2 cellular contexts compared by ENCODE assay signal in the genomic region with DNA sequence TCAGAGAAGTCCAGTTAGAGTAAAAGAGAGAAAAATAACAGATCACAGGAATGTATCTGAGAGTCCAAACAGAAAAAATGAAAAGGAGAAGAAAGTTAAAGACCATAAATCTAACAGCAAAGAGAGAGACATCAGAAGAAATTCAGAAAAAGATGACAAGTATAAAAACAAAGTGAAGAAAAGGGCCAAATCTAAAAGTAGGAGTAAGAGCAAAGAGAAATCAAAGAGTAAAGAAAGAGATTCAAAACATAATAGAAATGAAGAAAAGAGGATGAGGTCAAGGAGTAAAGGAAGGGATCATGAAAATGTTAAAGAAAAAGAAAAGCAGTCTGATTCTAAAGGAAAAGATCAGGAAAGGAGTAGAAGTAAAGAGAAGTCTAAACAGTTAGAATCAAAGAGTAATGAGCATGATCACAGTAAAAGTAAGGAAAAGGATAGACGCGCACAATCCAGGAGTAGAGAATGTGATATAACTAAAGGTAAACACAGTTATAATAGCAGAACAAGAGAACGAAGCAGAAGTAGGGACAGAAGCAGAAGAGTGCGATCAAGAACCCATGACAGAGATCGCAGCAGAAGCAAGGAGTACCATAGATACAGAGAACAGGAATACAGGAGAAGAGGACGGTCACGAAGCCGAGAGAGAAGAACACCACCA.
TF ChIP-seq lines count a peak whose summit lies in the region.

No MANE protein-coding gene starts in this region.

TF ChIP-seq in HCT116, 20 proteins besides CTCF, POLR2A, EP300 and RAD21:
- no peak for TF ChIP-seq ELF1 (IDR thresholded peaks at IDR 0.05; ENCODE audit: borderline replicate concordance, low read depth)
- no peak for TF ChIP-seq SRF (IDR thresholded peaks at IDR 0.05; ENCODE audit: low read depth)
- no peak for TF ChIP-seq EZH2 (IDR thresholded peaks at IDR 0.05)
- TF ChIP-seq CEBPB (IDR thresholded peaks at IDR 0.05; ENCODE audit: low read depth): no peak
- TF ChIP-seq SP1 (IDR thresholded peaks at IDR 0.05; ENCODE audit: low read depth): no peak
- TF ChIP-seq EZH2phosphoT487 (IDR thresholded peaks at IDR 0.05; ENCODE audit: borderline replicate concordance): no peak
- no peak for TF ChIP-seq EGR1 (IDR thresholded peaks at IDR 0.05; ENCODE audit: low read depth)
- no peak for TF ChIP-seq CBX3 (IDR thresholded peaks at IDR 0.05; ENCODE audit: low read depth)
- TF ChIP-seq FOSL1 (IDR thresholded peaks at IDR 0.05; ENCODE audit: low read depth): no peak
- TF ChIP-seq, protein P1, sequence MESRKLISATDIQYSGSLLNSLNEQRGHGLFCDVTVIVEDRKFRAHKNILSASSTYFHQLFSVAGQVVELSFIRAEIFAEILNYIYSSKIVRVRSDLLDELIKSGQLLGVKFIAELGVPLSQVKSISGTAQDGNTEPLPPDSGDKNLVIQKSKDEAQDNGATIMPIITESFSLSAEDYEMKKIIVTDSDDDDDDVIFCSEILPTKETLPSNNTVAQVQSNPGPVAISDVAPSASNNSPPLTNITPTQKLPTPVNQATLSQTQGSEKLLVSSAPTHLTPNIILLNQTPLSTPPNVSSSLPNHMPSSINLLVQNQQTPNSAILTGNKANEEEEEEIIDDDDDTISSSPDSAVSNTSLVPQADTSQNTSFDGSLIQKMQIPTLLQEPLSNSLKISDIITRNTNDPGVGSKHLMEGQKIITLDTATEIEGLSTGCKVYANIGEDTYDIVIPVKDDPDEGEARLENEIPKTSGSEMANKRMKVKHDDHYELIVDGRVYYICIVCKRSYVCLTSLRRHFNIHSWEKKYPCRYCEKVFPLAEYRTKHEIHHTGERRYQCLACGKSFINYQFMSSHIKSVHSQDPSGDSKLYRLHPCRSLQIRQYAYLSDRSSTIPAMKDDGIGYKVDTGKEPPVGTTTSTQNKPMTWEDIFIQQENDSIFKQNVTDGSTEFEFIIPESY (IDR thresholded peaks at IDR 0.05; ENCODE audit: extremely low read depth, insufficient replicate concordance, low read length): no peak
TF ChIP-seq in HCT116: peak in this region for 0.

TF ChIP-seq in K562, 482 proteins besides CTCF, POLR2A, EP300 and RAD21 (continues in another document):
- TF ChIP-seq, protein P2, sequence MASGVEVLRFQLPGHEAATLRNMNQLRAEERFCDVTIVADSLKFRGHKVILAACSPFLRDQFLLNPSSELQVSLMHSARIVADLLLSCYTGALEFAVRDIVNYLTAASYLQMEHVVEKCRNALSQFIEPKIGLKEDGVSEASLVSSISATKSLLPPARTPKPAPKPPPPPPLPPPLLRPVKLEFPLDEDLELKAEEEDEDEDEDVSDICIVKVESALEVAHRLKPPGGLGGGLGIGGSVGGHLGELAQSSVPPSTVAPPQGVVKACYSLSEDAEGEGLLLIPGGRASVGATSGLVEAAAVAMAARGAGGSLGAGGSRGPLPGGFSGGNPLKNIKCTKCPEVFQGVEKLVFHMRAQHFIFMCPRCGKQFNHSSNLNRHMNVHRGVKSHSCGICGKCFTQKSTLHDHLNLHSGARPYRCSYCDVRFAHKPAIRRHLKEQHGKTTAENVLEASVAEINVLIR (CRISPR knock-in tag; IDR thresholded peaks at IDR 0.05): no peak
- TF ChIP-seq PHF8 (IDR thresholded peaks at IDR 0.05; ENCODE audit: borderline replicate concordance, low read length) (no peak), ZNF408 (CRISPR knock-in tag; IDR thresholded peaks at IDR 0.05; ENCODE audit: low read depth) (no peak), PRPF4 (IDR thresholded peaks at IDR 0.05; ENCODE audit: insufficient read depth, low read depth, low read length, poor library complexity, severe bottlenecking) (no peak), NCOA1 (IDR thresholded peaks at IDR 0.05; ENCODE audit: low read depth) (no peak), ZNF780A (CRISPR knock-in tag; IDR thresholded peaks at IDR 0.05) (no peak), PURB (CRISPR knock-in tag; IDR thresholded peaks at IDR 0.05; ENCODE audit: low read depth) (no peak), POLR2B (IDR thresholded peaks at IDR 0.05; ENCODE audit: low read depth, partially characterized antibody) (peak; percentile 53), ZNF217 (CRISPR knock-in tag; IDR thresholded peaks at IDR 0.05) (no peak), MCM3 (IDR thresholded peaks at IDR 0.05) (no peak), DNMT1 (IDR thresholded peaks at IDR 0.05) (peak; percentile 19; the same call in 1 of the 2 replicates), FOXK1 (CRISPR knock-in tag; IDR thresholded peaks at IDR 0.05; ENCODE audit: borderline replicate concordance) (no peak), NR2C2 (CRISPR knock-in tag; IDR thresholded peaks at IDR 0.05) (no peak), NR2C2 (tag; IDR thresholded peaks at IDR 0.05) (no peak), ZNF589 (CRISPR knock-in tag; IDR thresholded peaks at IDR 0.05; ENCODE audit: low read depth) (no peak), ARHGAP35 (IDR thresholded peaks at IDR 0.05; ENCODE audit: partially characterized antibody) (no peak), MEIS2 (IDR thresholded peaks at IDR 0.05; ENCODE audit: partially characterized antibody) (no peak), TOE1 (IDR thresholded peaks at IDR 0.05; ENCODE audit: borderline replicate concordance) (0 out of 2 replicates have a peak, but pooled peaks have one; percentile 22), TOE1 (CRISPR knock-in tag; IDR thresholded peaks at IDR 0.05; ENCODE audit: borderline replicate concordance, low read depth) (no peak), ZNF197 (CRISPR knock-in tag; IDR thresholded peaks at IDR 0.05; ENCODE audit: low read depth) (no peak), TSC22D4 (tag; IDR thresholded peaks at IDR 0.05) (no peak), XRCC5 (IDR thresholded peaks at IDR 0.05; ENCODE audit: low read depth, low read length) (no peak), PPARD (CRISPR knock-in tag; IDR thresholded peaks at IDR 0.05) (no peak), SUPT5H (IDR thresholded peaks at IDR 0.05) (peak; percentile 58), DPF2 (IDR thresholded peaks at IDR 0.05) (no peak), TAF9B (IDR thresholded peaks at IDR 0.05; ENCODE audit: partially characterized antibody) (peak; percentile 21), MEF2D (tag; conservative IDR thresholded peaks at IDR 0.05; ENCODE audit: low read depth) (no peak), STAG1 (CRISPR knock-in tag; IDR thresholded peaks at IDR 0.05; ENCODE audit: borderline replicate concordance) (no peak)
- TF ChIP-seq, protein P3, sequence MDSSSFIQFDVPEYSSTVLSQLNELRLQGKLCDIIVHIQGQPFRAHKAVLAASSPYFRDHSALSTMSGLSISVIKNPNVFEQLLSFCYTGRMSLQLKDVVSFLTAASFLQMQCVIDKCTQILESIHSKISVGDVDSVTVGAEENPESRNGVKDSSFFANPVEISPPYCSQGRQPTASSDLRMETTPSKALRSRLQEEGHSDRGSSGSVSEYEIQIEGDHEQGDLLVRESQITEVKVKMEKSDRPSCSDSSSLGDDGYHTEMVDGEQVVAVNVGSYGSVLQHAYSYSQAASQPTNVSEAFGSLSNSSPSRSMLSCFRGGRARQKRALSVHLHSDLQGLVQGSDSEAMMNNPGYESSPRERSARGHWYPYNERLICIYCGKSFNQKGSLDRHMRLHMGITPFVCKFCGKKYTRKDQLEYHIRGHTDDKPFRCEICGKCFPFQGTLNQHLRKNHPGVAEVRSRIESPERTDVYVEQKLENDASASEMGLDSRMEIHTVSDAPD (CRISPR knock-in tag; IDR thresholded peaks at IDR 0.05): no peak
- TF ChIP-seq, protein P4, sequence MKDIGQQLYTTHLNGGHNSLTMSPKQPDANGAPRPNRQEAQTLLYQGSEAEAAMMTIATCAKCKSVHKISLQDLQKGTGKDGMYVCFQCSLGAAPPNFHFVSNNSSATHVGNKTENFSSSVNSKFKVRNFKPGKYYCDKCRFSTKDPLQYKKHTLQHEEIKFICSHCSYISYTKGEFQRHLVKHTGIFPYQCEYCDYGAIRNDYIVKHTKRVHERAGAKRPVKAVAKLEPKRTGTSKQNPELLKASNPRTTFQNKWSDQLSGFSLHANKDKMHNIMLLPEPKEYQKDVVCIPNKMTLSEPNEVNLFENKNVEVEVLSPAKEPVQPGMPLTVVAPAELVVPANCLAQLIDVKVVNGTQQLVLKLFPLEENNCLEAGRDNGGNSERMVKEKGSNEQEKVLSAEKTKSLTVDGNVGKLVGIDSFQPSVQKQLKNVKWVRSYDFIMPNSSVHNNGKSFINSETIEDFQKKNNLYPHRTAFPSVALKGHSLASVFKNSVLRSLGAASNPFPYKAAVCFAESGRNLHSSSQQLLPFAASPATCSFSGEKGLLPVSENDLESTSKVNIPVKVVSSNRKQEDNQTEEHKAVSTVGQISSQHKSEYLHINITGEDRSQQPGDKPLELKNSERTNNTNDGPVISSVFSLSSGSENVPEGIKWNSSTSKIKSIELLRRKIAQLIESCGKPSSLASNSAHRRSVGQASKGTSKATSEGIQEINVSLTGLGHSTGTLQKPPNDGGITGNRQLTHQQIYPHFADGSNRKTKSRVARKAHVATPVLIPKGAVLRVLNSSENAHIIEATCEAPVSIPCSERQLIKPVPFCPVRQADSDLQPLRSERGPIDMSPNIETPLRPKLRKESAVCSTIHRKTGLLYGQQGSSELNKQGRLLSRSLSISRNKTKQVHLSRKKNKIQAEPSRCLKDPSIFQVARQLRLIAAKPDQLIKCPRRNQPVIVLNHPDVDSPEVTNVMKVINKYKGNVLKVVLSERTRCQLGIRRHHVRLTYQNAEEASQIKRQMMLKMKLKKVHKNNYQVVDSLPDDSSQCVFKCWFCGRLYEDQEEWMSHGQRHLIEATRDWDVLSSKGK (CRISPR knock-in tag; IDR thresholded peaks at IDR 0.05): no peak
- TF ChIP-seq, protein P5, sequence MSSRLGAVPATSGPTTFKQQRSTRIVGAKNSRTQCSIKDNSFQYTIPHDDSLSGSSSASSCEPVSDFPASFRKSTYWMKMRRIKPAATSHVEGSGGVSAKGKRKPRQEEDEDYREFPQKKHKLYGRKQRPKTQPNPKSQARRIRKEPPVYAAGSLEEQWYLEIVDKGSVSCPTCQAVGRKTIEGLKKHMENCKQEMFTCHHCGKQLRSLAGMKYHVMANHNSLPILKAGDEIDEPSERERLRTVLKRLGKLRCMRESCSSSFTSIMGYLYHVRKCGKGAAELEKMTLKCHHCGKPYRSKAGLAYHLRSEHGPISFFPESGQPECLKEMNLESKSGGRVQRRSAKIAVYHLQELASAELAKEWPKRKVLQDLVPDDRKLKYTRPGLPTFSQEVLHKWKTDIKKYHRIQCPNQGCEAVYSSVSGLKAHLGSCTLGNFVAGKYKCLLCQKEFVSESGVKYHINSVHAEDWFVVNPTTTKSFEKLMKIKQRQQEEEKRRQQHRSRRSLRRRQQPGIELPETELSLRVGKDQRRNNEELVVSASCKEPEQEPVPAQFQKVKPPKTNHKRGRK (tag; IDR thresholded peaks at IDR 0.05): 0 out of 2 replicates have a peak, but pooled peaks have one; percentile 52
- TF ChIP-seq, protein P6, sequence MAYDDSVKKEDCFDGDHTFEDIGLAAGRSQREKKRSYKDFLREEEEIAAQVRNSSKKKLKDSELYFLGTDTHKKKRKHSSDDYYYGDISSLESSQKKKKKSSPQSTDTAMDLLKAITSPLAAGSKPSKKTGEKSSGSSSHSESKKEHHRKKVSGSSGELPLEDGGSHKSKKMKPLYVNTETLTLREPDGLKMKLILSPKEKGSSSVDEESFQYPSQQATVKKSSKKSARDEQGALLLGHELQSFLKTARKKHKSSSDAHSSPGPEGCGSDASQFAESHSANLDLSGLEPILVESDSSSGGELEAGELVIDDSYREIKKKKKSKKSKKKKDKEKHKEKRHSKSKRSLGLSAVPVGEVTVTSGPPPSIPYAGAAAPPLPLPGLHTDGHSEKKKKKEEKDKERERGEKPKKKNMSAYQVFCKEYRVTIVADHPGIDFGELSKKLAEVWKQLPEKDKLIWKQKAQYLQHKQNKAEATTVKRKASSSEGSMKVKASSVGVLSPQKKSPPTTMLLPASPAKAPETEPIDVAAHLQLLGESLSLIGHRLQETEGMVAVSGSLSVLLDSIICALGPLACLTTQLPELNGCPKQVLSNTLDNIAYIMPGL (CRISPR knock-in tag; IDR thresholded peaks at IDR 0.05): no peak
- TF ChIP-seq, protein P7, sequence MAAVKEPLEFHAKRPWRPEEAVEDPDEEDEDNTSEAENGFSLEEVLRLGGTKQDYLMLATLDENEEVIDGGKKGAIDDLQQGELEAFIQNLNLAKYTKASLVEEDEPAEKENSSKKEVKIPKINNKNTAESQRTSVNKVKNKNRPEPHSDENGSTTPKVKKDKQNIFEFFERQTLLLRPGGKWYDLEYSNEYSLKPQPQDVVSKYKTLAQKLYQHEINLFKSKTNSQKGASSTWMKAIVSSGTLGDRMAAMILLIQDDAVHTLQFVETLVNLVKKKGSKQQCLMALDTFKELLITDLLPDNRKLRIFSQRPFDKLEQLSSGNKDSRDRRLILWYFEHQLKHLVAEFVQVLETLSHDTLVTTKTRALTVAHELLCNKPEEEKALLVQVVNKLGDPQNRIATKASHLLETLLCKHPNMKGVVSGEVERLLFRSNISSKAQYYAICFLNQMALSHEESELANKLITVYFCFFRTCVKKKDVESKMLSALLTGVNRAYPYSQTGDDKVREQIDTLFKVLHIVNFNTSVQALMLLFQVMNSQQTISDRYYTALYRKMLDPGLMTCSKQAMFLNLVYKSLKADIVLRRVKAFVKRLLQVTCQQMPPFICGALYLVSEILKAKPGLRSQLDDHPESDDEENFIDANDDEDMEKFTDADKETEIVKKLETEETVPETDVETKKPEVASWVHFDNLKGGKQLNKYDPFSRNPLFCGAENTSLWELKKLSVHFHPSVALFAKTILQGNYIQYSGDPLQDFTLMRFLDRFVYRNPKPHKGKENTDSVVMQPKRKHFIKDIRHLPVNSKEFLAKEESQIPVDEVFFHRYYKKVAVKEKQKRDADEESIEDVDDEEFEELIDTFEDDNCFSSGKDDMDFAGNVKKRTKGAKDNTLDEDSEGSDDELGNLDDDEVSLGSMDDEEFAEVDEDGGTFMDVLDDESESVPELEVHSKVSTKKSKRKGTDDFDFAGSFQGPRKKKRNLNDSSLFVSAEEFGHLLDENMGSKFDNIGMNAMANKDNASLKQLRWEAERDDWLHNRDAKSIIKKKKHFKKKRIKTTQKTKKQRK (IDR thresholded peaks at IDR 0.05; ENCODE audit: borderline replicate concordance, low read depth, low read length): no peak
- TF ChIP-seq, protein P8, sequence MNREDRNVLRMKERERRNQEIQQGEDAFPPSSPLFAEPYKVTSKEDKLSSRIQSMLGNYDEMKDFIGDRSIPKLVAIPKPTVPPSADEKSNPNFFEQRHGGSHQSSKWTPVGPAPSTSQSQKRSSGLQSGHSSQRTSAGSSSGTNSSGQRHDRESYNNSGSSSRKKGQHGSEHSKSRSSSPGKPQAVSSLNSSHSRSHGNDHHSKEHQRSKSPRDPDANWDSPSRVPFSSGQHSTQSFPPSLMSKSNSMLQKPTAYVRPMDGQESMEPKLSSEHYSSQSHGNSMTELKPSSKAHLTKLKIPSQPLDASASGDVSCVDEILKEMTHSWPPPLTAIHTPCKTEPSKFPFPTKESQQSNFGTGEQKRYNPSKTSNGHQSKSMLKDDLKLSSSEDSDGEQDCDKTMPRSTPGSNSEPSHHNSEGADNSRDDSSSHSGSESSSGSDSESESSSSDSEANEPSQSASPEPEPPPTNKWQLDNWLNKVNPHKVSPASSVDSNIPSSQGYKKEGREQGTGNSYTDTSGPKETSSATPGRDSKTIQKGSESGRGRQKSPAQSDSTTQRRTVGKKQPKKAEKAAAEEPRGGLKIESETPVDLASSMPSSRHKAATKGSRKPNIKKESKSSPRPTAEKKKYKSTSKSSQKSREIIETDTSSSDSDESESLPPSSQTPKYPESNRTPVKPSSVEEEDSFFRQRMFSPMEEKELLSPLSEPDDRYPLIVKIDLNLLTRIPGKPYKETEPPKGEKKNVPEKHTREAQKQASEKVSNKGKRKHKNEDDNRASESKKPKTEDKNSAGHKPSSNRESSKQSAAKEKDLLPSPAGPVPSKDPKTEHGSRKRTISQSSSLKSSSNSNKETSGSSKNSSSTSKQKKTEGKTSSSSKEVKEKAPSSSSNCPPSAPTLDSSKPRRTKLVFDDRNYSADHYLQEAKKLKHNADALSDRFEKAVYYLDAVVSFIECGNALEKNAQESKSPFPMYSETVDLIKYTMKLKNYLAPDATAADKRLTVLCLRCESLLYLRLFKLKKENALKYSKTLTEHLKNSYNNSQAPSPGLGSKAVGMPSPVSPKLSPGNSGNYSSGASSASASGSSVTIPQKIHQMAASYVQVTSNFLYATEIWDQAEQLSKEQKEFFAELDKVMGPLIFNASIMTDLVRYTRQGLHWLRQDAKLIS (CRISPR knock-in tag; IDR thresholded peaks at IDR 0.05): no peak
